ENCODE assay signal across 36 cellular contexts in genomic region chr14:42140001-42140400, GRCh38.
DNase-seq lines count a peak whose midpoint lies in the region; FAIRE-seq and TF ChIP-seq lines count a peak whose summit lies in the region.
"Had no signal": no experiment of that assay in that cellular context is flagged by ENCODE, and none has a peak within 500 bp of the region (broad histone marks: within the 10 kb centered on the region; RNA-seq: fewer than 3 reads in every experiment).

No MANE protein-coding gene starts in this region.

- no peaks in the 10 kb centered on the region for H3K9me3 Mint-ChIP-seq in glutamatergic neuron (ENCODE audit: unreplicated experiment)
- H3K9me3 Mint-ChIP-seq: stimulated activated naive B cell treated with anti-CD40 and anti-IgM and Interleukin-4, amounts not matched to agents 10 μg/mL and 1 μg/mL and 100 μg/mL, for 72 hours had no signal

- no peaks in the 10 kb centered on the region for H4K20me1 ChIP-seq in keratinocyte (ENCODE audit: control insufficient read depth, extremely low read depth, insufficient read depth, low read length)

- FAIRE-seq in bronchial epithelial cell (lab: Jason Lieb, UNC) (no peak), keratinocyte (lab: Jason Lieb, UNC) (no peak), small intestine (lab: Jason Lieb, UNC) (no peak)
- FAIRE-seq: frontal cortex, GM19239 had no signal

- no peak overlapping the region for H3K4me3 Mint-ChIP-seq in glutamatergic neuron (ENCODE audit: unreplicated experiment)
- H3K4me3 Mint-ChIP-seq: activated naive CD8-positive, alpha-beta T cell; B cell; CD4-positive, alpha-beta memory T cell; natural killer cell; stimulated activated naive B cell treated with anti-CD40 and anti-IgM and Interleukin-4, amounts not matched to agents 10 μg/mL and 1 μg/mL and 100 μg/mL, for 72 hours had no signal

- 57 to 69% (median 59%) methylated on average over 3 of the region's 3 CpGs for WGBS in small intestine, 3 donors
- 89% methylated on average over 3 of the region's 3 CpGs for WGBS in esophagus muscularis mucosa

- no peaks in the 10 kb centered on the region for H3K27me3 ChIP-seq in bronchial epithelial cell (ENCODE audit: control insufficient read depth, insufficient read depth, low read length)
- no peaks in the 10 kb centered on the region for H3K27me3 ChIP-seq in keratinocyte (ENCODE audit: control insufficient read depth, extremely low read depth, insufficient read depth, low read length)
- no peaks in the 10 kb centered on the region for H3K27me3 ChIP-seq in small intestine (ENCODE audit: control insufficient read depth in 2 of 2, insufficient read depth in 2 of 2, low read length in 2 of 2)
- no peaks in the 10 kb centered on the region for H3K27me3 ChIP-seq in esophagus muscularis mucosa
- H3K27me3 ChIP-seq: colonic mucosa, Peyer's patch, sigmoid colon, SJCRH30, upper lobe of left lung had no signal

- TF ChIP-seq CTCF in AG10803 (conservative IDR thresholded peaks at IDR 0.05; ENCODE audit: low read length) (no peak), bronchial epithelial cell (IDR thresholded peaks at IDR 0.05; ENCODE audit: insufficient read depth, low read length, severe bottlenecking) (no peak), keratinocyte (optimal IDR thresholded peaks at IDR 0.05 in 1 of 3, IDR thresholded peaks at IDR 0.05 in 1 of 3, conservative IDR thresholded peaks at IDR 0.05 in 1 of 3; ENCODE audit: extremely low read depth in 1 of 3, insufficient read depth in 2 of 3, low read length in 3 of 3) (no peak), glutamatergic neuron (IDR thresholded peaks at IDR 0.05; ENCODE audit: partially characterized antibody, unreplicated experiment) (no peak), esophagus muscularis mucosa (IDR thresholded peaks at IDR 0.05) (no peak)

- dilution Hi-C loops in keratinocyte (cut with MboI; ENCODE audit: extremely low pct_ligation_motif_present, low sequenced_read_pairs): no loop called here

- peak overlapping the region; percentile 49 for H2AFZ ChIP-seq in keratinocyte (ENCODE audit: control insufficient read depth, low read length)

- DNase-seq in AG10803 (ENCODE audit: low read depth): peak; percentile 26
- peak; percentile 54 for DNase-seq in HT1080 (ENCODE audit: low read depth)
- DNase-seq in bronchial epithelial cell (ENCODE audit: low read depth): peak; percentile 27
- DNase-seq in keratinocyte (ENCODE audit: low read depth, low spot score): no peak
- no peak for DNase-seq in glutamatergic neuron
- DNase-seq in small intestine: no peak
- DNase-seq in esophagus muscularis mucosa (ENCODE audit: extremely low spot score): no peak
- no peak for DNase-seq in LoVo (ENCODE audit: low spot score)
- DNase-seq: activated CD4-positive, alpha-beta T cell treated with anti-CD3 and anti-CD28 coated beads for 4 hours; activated CD8-positive, alpha-beta memory T cell treated with anti-CD3 and anti-CD28 coated beads for 24 hours; activated effector memory CD4-positive, alpha-beta T cell treated with anti-CD3 and anti-CD28 coated beads, Interleukin-2, amount 50 U/mL, for 16 hours; activated T-cell treated with anti-CD3 and anti-CD28 coated beads for 4 hours; CD4-positive, alpha-beta memory T cell; colonic mucosa; effector CD4-positive, alpha-beta T cell; lower lobe of right lung; mucosa of descending colon; natural killer cell; NCI-H1436 treated with DMSO at 0.1 percent for 48 hours; NCI-H226; NCI-H748 treated with DMSO at 0.1 percent for 48 hours; nucleus accumbens; Peyer's patch; psoas muscle; sigmoid colon; SJCRH30; stimulated activated naive B cell treated with anti-CD40 and anti-IgM and Interleukin-4, amounts not matched to agents 10 μg/mL and 1 μg/mL and 100 μg/mL, for 72 hours; substantia nigra; T-helper 9 cell; upper lobe of left lung had no signal

- H3K79me2 ChIP-seq in keratinocyte (ENCODE audit: control insufficient read depth, insufficient read depth, low read length): no peaks in the 10 kb centered on the region

- no peaks in the 10 kb centered on the region for H3K36me3 Mint-ChIP-seq in glutamatergic neuron (ENCODE audit: unreplicated experiment)
- H3K36me3 Mint-ChIP-seq: activated naive CD8-positive, alpha-beta T cell; CD4-positive, alpha-beta memory T cell; natural killer cell; stimulated activated naive B cell treated with anti-CD40 and anti-IgM and Interleukin-4, amounts not matched to agents 10 μg/mL and 1 μg/mL and 100 μg/mL, for 72 hours had no signal

- H3K36me3 ChIP-seq in bronchial epithelial cell (ENCODE audit: control insufficient read depth, insufficient read depth, low read length) (no peaks in the 10 kb centered on the region), keratinocyte (ENCODE audit: control insufficient read depth in 2 of 2, extremely low read depth in 1 of 2, insufficient read depth in 2 of 2, low read length in 2 of 2) (no peaks in the 10 kb centered on the region), small intestine (ENCODE audit: control insufficient read depth in 2 of 2, insufficient read depth in 2 of 2, low read length in 2 of 2) (no peaks in the 10 kb centered on the region), esophagus muscularis mucosa (no peaks in the 10 kb centered on the region)
- H3K36me3 ChIP-seq: colonic mucosa, lower lobe of right lung, Peyer's patch, sigmoid colon, SJCRH30, upper lobe of left lung had no signal

- TF ChIP-seq POLR2A in esophagus muscularis mucosa (IDR thresholded peaks at IDR 0.05; ENCODE audit: low read depth): no peak

- TF ChIP-seq EP300 in esophagus muscularis mucosa (IDR thresholded peaks at IDR 0.05): no peak

- H3K9me3 ChIP-seq in keratinocyte (ENCODE audit: control insufficient read depth, low read depth, low read length) (no peaks in the 10 kb centered on the region), small intestine (ENCODE audit: control insufficient read depth, low read depth) (no peaks in the 10 kb centered on the region), esophagus muscularis mucosa (no peaks in the 10 kb centered on the region)
- H3K9me3 ChIP-seq: colonic mucosa, lower lobe of right lung, Peyer's patch, psoas muscle, sigmoid colon, SJCRH30, upper lobe of left lung had no signal

- no peaks in the 10 kb centered on the region for H3K4me1 Mint-ChIP-seq in glutamatergic neuron (ENCODE audit: low read depth, unreplicated experiment)
- H3K4me1 Mint-ChIP-seq: CD4-positive, alpha-beta memory T cell; natural killer cell; stimulated activated naive B cell treated with anti-CD40 and anti-IgM and Interleukin-4, amounts not matched to agents 10 μg/mL and 1 μg/mL and 100 μg/mL, for 72 hours had no signal

- H3K9ac ChIP-seq in keratinocyte (ENCODE audit: control insufficient read depth, extremely low read depth, insufficient read depth, low read length): no peak overlapping the region
- H3K9ac ChIP-seq: KMS-11 had no signal

- no peak overlapping the region for H3K27ac Mint-ChIP-seq in glutamatergic neuron (ENCODE audit: unreplicated experiment)
- H3K27ac Mint-ChIP-seq: activated naive CD8-positive, alpha-beta T cell; B cell; CD4-positive, alpha-beta memory T cell; natural killer cell; stimulated activated naive B cell treated with anti-CD40 and anti-IgM and Interleukin-4, amounts not matched to agents 10 μg/mL and 1 μg/mL and 100 μg/mL, for 72 hours had no signal

- H3K27me3 Mint-ChIP-seq in glutamatergic neuron (ENCODE audit: unreplicated experiment): no peaks in the 10 kb centered on the region
- H3K27me3 Mint-ChIP-seq: activated naive CD8-positive, alpha-beta T cell; B cell; CD4-positive, alpha-beta memory T cell; stimulated activated naive B cell treated with anti-CD40 and anti-IgM and Interleukin-4, amounts not matched to agents 10 μg/mL and 1 μg/mL and 100 μg/mL, for 72 hours had no signal

- H3K27ac ChIP-seq in keratinocyte (ENCODE audit: control insufficient read depth, insufficient read depth, low read length) (peak overlapping the region; percentile 76), small intestine (ENCODE audit: low read depth in 1 of 2, low read length in 1 of 2) (no peak overlapping the region), esophagus muscularis mucosa (replicated peaks in 1 of 4) (no peak overlapping the region)
- H3K27ac ChIP-seq: colonic mucosa, KMS-11, lower lobe of right lung, Peyer's patch, psoas muscle, sigmoid colon, SJCRH30, upper lobe of left lung, VCaP had no signal

- intact Hi-C loops in esophagus muscularis mucosa (cut with DNase I): no loop called here

- H3K4me1 ChIP-seq in keratinocyte (ENCODE audit: control insufficient read depth, extremely low read depth, insufficient read depth, low read length) (peaks cover 27% of the 10 kb centered on the region), small intestine (ENCODE audit: control insufficient read depth in 2 of 2, insufficient read depth in 1 of 2, low read depth in 1 of 2, low read length in 1 of 2) (no peaks in the 10 kb centered on the region), esophagus muscularis mucosa (no peaks in the 10 kb centered on the region)
- H3K4me1 ChIP-seq: colonic mucosa, lower lobe of right lung, Peyer's patch, psoas muscle, SJCRH30, upper lobe of left lung had no signal

- H3K4me3 ChIP-seq in AG10803 (ENCODE audit: low read length) (no peak overlapping the region), bronchial epithelial cell (ENCODE audit: low read depth, low read length) (no peak overlapping the region), keratinocyte (ENCODE audit: control insufficient read depth in 2 of 3, extremely low read depth in 1 of 3, insufficient read depth in 2 of 3, low read depth in 1 of 3, low read length in 3 of 3) (no peak overlapping the region), small intestine (ENCODE audit: low read depth in 1 of 2, low read length in 2 of 2) (no peak overlapping the region), esophagus muscularis mucosa (no peak overlapping the region)
- H3K4me3 ChIP-seq: colonic mucosa, lower lobe of right lung, mucosa of descending colon, Peyer's patch, psoas muscle, sigmoid colon, SJCRH30, upper lobe of left lung had no signal

- H3K4me2 ChIP-seq in keratinocyte (ENCODE audit: control insufficient read depth, extremely low read depth, insufficient read depth, low read depth, low read length): peak overlapping the region; percentile 10
- H3K4me2 ChIP-seq: KMS-11 had no signal

- no peaks in the 10 kb centered on the region for H3K9me1 ChIP-seq in keratinocyte (ENCODE audit: control insufficient read depth, extremely low read depth, insufficient read depth, low read length)

Comparison
In these comparisons a context has a peak if more than half of its experiments do, and no peak if none do; other contexts are left out.
1. DNase-seq: peak in AG10803 (single experiment), HT1080 (single experiment) and bronchial epithelial cell (single experiment); none in keratinocyte (single experiment), glutamatergic neuron (single experiment), small intestine (single experiment), esophagus muscularis mucosa (single experiment) and LoVo (single experiment).